ENCODE assay signal across 8 cellular contexts in genomic region chr1:178724386-178724733, GRCh38. TPM values are rescaled to one million over a fixed set of nuclear protein-coding genes. Genes with fewer than 3 reads are reported as not detected.
DNase-seq lines count a peak whose midpoint lies in the region; ATAC-seq, FAIRE-seq and TF ChIP-seq lines count a peak whose summit lies in the region.

No MANE protein-coding gene starts in this region.

- H2AK5ac ChIP-seq in mesenchymal stem cell (ENCODE audit: low read length, severe bottlenecking), result peak overlapping the region; percentile 84

- no peak overlapping the region for H3K23ac ChIP-seq in mesenchymal stem cell (ENCODE audit: low read length in 2 of 2)

- TF ChIP-seq CTCF in heart left ventricle (IDR thresholded peaks at IDR 0.05) (no peak), GM12878 (IDR thresholded peaks at IDR 0.05 in 2 of 3, conservative IDR thresholded peaks at IDR 0.05 in 1 of 3; ENCODE audit: control insufficient read depth in 2 of 3, extremely low read depth in 1 of 3, insufficient read depth in 1 of 3, low read depth in 3 of 3, low read length in 3 of 3) (no peak), uterus (IDR thresholded peaks at IDR 0.05) (no peak)

- peak overlapping the region; percentile 2; the same call in 1 of the 2 replicates for H2AFZ ChIP-seq in GM12878 (ENCODE audit: control insufficient read depth, low read depth, low read length)
- H2AFZ ChIP-seq in mesenchymal stem cell (ENCODE audit: low read depth, low read length), result peak overlapping the region; percentile 95

- ATAC-seq in heart left ventricle (no peak), Right ventricle myocardium inferior (no peak), GM12878 (no peak), GM18498 (IDR thresholded peaks at IDR 0.05; ENCODE audit: unreplicated experiment) (no peak), GM19023 (IDR thresholded peaks at IDR 0.05; ENCODE audit: unreplicated experiment) (no peak)

- H2BK12ac ChIP-seq in mesenchymal stem cell (ENCODE audit: low read length in 2 of 2), result peak overlapping the region in 1 of 2 experiments; percentile 3

- RAD21 ChIA-PET in GM12878 (lab: Charles Lee; ENCODE audit: unreplicated experiment), result interaction anchor here (3.5 kb wide), 1 partner anchor 181 kb away, joined by 25 read pairs; no protein-coding TSS in a partner anchor

- no peak overlapping the region for H4K91ac ChIP-seq in mesenchymal stem cell (ENCODE audit: low read length)

- H3K4me1 ChIP-seq in heart left ventricle, result peaks cover 0 to 14% (median 3%) of the 10 kb centered on the region in 12 donors
- H3K4me1 ChIP-seq in GM12878 (ENCODE audit: control insufficient read depth, insufficient read depth, low read length), result no peaks in the 10 kb centered on the region
- peaks cover 8% of the 10 kb centered on the region for H3K4me1 ChIP-seq in mesenchymal stem cell (ENCODE audit: control insufficient read depth, insufficient read depth, low read depth, low read length)
- no peaks in the 10 kb centered on the region for H3K4me1 ChIP-seq in uterus

- no peak for DNase-seq in heart left ventricle
- no peak for DNase-seq in Right ventricle myocardium inferior (ENCODE audit: missing footprints)
- DNase-seq in GM12878 (ENCODE audit: low read depth, low spot score), result no peak
- DNase-seq in mesenchymal stem cell, result no peak
- DNase-seq in uterus, result no peak
- no peak for DNase-seq in DMS 273 (lab: John Stamatoyannopoulos, UW; ENCODE audit: unreplicated experiment)

- H2BK5ac ChIP-seq in mesenchymal stem cell (ENCODE audit: low read depth, low read length, poor library complexity, severe bottlenecking), result no peak overlapping the region

- no peak overlapping the region for H4K8ac ChIP-seq in mesenchymal stem cell (ENCODE audit: low read length)

- no peak overlapping the region for H3K18ac ChIP-seq in mesenchymal stem cell (ENCODE audit: low read depth in 1 of 2, low read length in 2 of 2)

- H3K9ac ChIP-seq in GM12878 (ENCODE audit: control insufficient read depth, insufficient read depth, low read length) (no peak overlapping the region), mesenchymal stem cell (ENCODE audit: low read length) (peak overlapping the region; percentile 92)

- intact Hi-C loops in heart left ventricle (cut with DNase I), result loop anchor here in 1 of 10 donors (2.0 kb wide), 1 partner anchor 182 kb away; no protein-coding TSS in a partner anchor
- intact Hi-C loops in Right ventricle myocardium inferior (cut with DNase I), result loop anchor here (10.0 kb wide), 1 partner anchor 180 kb away; no protein-coding TSS in a partner anchor
- intact Hi-C loops in GM12878 (cut with micrococcal nuclease; ENCODE audit: unreplicated experiment), result no loop called here
- intact Hi-C loops in uterus (cut with DNase I; ENCODE audit: low total_unique reads), result no loop called here

- FAIRE-seq in GM12878 (lab: Jason Lieb, UNC), result no peak

- H3K14ac ChIP-seq in mesenchymal stem cell (ENCODE audit: low read length in 2 of 2), result no peak overlapping the region

- CTCF ChIA-PET in GM12878 (lab: Yijun Ruan, JAX), result interaction anchor here (1.0 kb wide), 1 partner anchor 279 kb away, joined by 3 read pairs; no protein-coding TSS in a partner anchor

- peak overlapping the region in 10 of 12 donors; percentile 72 to 91 (median 80) for H3K27ac ChIP-seq in heart left ventricle
- no peak overlapping the region for H3K27ac ChIP-seq in GM12878 (ENCODE audit: control insufficient read depth, insufficient read depth)
- peak overlapping the region; percentile 44 for H3K27ac ChIP-seq in mesenchymal stem cell (ENCODE audit: low read length, poor library complexity, severe bottlenecking)
- peak overlapping the region; percentile 84 to 91 for H3K27ac ChIP-seq in uterus

- H2BK120ac ChIP-seq in mesenchymal stem cell (ENCODE audit: low read depth, low read length), result no peak overlapping the region

- H3K36me3 ChIP-seq in heart left ventricle, result no peaks in the 10 kb centered on the region
- H3K36me3 ChIP-seq in GM12878 (ENCODE audit: control insufficient read depth in 2 of 2, insufficient read depth in 2 of 2, low read length in 1 of 2), result no peaks in the 10 kb centered on the region
- H3K36me3 ChIP-seq in mesenchymal stem cell (ENCODE audit: control insufficient read depth in 1 of 2, insufficient read depth in 2 of 2, low read depth in 1 of 2, low read length in 2 of 2), result peaks cover 0 to 7% of the 10 kb centered on the region in 2 experiments
- H3K36me3 ChIP-seq in uterus, result no peaks in the 10 kb centered on the region

- H3K4ac ChIP-seq in mesenchymal stem cell (ENCODE audit: low read depth in 1 of 2, low read length in 2 of 2), result no peak overlapping the region

- H3K79me2 ChIP-seq in GM12878 (ENCODE audit: control insufficient read depth, insufficient read depth, low read length), result no peaks in the 10 kb centered on the region

- H4K20me1 ChIP-seq in GM12878 (ENCODE audit: control insufficient read depth, insufficient read depth), result no peaks in the 10 kb centered on the region

- 86 to 93% (median 92%) methylated on average over 5 of the region's 5 CpGs for WGBS in heart left ventricle, 4 donors
- 97% methylated on average over 5 of the region's 5 CpGs for WGBS in GM12878 (ENCODE audit: insufficient coverage, insufficient replicate concordance, low lambda C conversion rate, missing lambda C conversion rate)
- 78% methylated on average over 5 of the region's 5 CpGs for WGBS in mesenchymal stem cell

- H2BK15ac ChIP-seq in mesenchymal stem cell (ENCODE audit: low read depth, poor library complexity, severe bottlenecking), result no peak overlapping the region

- no peak for TF ChIP-seq RAD21 in GM12878 (IDR thresholded peaks at IDR 0.05; ENCODE audit: insufficient read depth, low read depth, low read length)

- H3K4me2 ChIP-seq in GM12878 (ENCODE audit: control insufficient read depth, insufficient read depth) (peak overlapping the region; percentile 86), mesenchymal stem cell (ENCODE audit: low read length, poor library complexity, severe bottlenecking) (peak overlapping the region; percentile 76)

- no peaks in the 10 kb centered on the region for H3K79me1 ChIP-seq in mesenchymal stem cell (replicated peaks; ENCODE audit: low read length, poor library complexity, severe bottlenecking)

- TF ChIP-seq EP300 in GM12878 (IDR thresholded peaks at IDR 0.05; ENCODE audit: borderline replicate concordance in 1 of 2, control insufficient read depth in 1 of 2, low read depth in 2 of 2, low read length in 2 of 2), result no peak

- in situ Hi-C loops in GM12878 (cut with MboI), result no loop called here

- TF ChIP-seq POLR2A in heart left ventricle (IDR thresholded peaks at IDR 0.05), result no peak
- TF ChIP-seq POLR2A in GM12878 (IDR thresholded peaks at IDR 0.05; ENCODE audit: low read depth, low read length), result no peak
- TF ChIP-seq POLR2A in uterus (IDR thresholded peaks at IDR 0.05), result no peak

- H3K9me3 ChIP-seq in heart left ventricle, result no peaks in the 10 kb centered on the region
- H3K9me3 ChIP-seq in GM12878 (replicated peaks; ENCODE audit: control insufficient read depth, insufficient read depth, low read length), result no peaks in the 10 kb centered on the region
- H3K9me3 ChIP-seq in mesenchymal stem cell (ENCODE audit: control insufficient read depth, low read length), result no peaks in the 10 kb centered on the region
- no peaks in the 10 kb centered on the region for H3K9me3 ChIP-seq in uterus

- POLR2A ChIA-PET in GM12878 (lab: Charles Lee), result no interaction called here

- H3K4me3 ChIP-seq in heart left ventricle, result peak overlapping the region; percentile 77 to 97 (median 88)
- H3K4me3 ChIP-seq in GM12878, result peak overlapping the region; percentile 52
- peak overlapping the region in 1 of 2 experiments; percentile 87 for H3K4me3 ChIP-seq in mesenchymal stem cell (ENCODE audit: insufficient read depth in 1 of 2, low read depth in 1 of 2, low read length in 2 of 2)
- H3K4me3 ChIP-seq in uterus, result peak overlapping the region; percentile 60 to 71

- SMC1A ChIA-PET in GM12878 (lab: Charles Lee; ENCODE audit: uncharacterized antibody, unreplicated experiment), result interaction anchor here (1.2 kb wide), 1 partner anchor 41 kb away, joined by 3 read pairs; no protein-coding TSS in a partner anchor

- BruUV-seq in GM12878 (replicated peaks; lab: Mats Ljungman, UMichigan), result no TSS peak

- H3K27me3 ChIP-seq in heart left ventricle (no peaks in the 10 kb centered on the region), GM12878 (replicated peaks in 1 of 2; ENCODE audit: control insufficient read depth in 2 of 2, insufficient read depth in 2 of 2, low read length in 1 of 2) (peaks cover 0 to 4% of the 10 kb centered on the region in 2 experiments; a peak in 2 of 4 replicates), mesenchymal stem cell (ENCODE audit: control insufficient read depth in 1 of 2, insufficient read depth in 1 of 2, low read length in 2 of 2) (no peaks in the 10 kb centered on the region), uterus (no peaks in the 10 kb centered on the region)

TF ChIP-seq in GM12878, 131 proteins besides CTCF, POLR2A, EP300 and RAD21 (continues in another document):
- TF ChIP-seq POU2F2 (IDR thresholded peaks at IDR 0.05; ENCODE audit: borderline replicate concordance, low read depth, low read length) (no peak), SMARCA5 (IDR thresholded peaks at IDR 0.05) (no peak)

RNA-seq across cellular contexts. Expression of gene RALGPS2, which starts 0.7 kb away (rescaled TPM):
- total RNA-seq in heart left ventricle, result 10 to 100 TPM in 5 of 9 donors, 1 to 10 TPM in 4; 6.6 to 12.7 (median 10.4) TPM
- 1 to 10 TPM; 1.6 to 3.9 TPM for polyA plus RNA-seq in heart left ventricle
- 14.4 TPM for total RNA-seq in Right ventricle myocardium inferior
- total RNA-seq in GM12878 (2013; cell fraction: nucleolus; rRNA removed), result 9.2 and 12.6 TPM in 2 replicates
- total RNA-seq in GM12878 (2014; rRNA removed), result 2.6 and 3.7 TPM in 2 replicates
- total RNA-seq in GM12878 (2014; rRNA removed; fragmentation: Illumina TruSeq; extraction: Trizol), result 2.4 and 2.8 TPM in 2 replicates
- total RNA-seq in GM12878 (2021), result 1.8 and 2.7 TPM in 2 replicates
- polyA plus RNA-seq in GM12878 (2011; ENCODE audit: low read depth), result 2.9 TPM
- polyA plus RNA-seq in GM12878 (2011; rRNA removed), result 0.14 and 0.46 TPM in 2 replicates
- 0.01 and 0.08 TPM in 2 replicates for polyA plus RNA-seq in GM12878 (2011; cell fraction: cytosol; rRNA removed)
- 0.12 and 0.28 TPM in 2 replicates for polyA plus RNA-seq in GM12878 (2011; cell fraction: nucleus; rRNA removed)
- polyA plus RNA-seq in GM12878 (2012), result 2.6 and 3.3 TPM in 2 replicates
- polyA plus RNA-seq in GM12878 (2014; fragmentation: Illumina TruSeq; extraction: Trizol), result 1.7 and 2.2 TPM in 2 replicates
- under 1 TPM; 0.08 to 0.38 TPM for polyA plus RNA-seq in GM12878 (2014; fragmentation: Nextera tagmentation; extraction: Ambion mirVana)
- 0.58 and 2.8 TPM in 2 replicates for polyA plus RNA-seq in GM12878 (2014; rRNA removed)
- polyA plus RNA-seq in GM12878 (2016; fragmentation: Nextera tagmentation; extraction: Ambion mirVana), result under 1 TPM; 0.43 TPM
- 0.07 and 0.21 TPM in 2 replicates for polyA minus RNA-seq in GM12878 (2011; rRNA and poly(A)+ RNA removed)
- polyA minus RNA-seq in GM12878 (2011; cell fraction: cytosol; rRNA and poly(A)+ RNA removed), result 1.0 TPM in 1 of 2 replicates, not detected in the other
- polyA minus RNA-seq in GM12878 (2011; cell fraction: nucleus; rRNA and poly(A)+ RNA removed), result 0.60 and 0.67 TPM in 2 replicates
- polyA plus RNA-seq in mesenchymal stem cell (2013, experiment 1 of 2), result 10.1 TPM
- 8.5 TPM for polyA plus RNA-seq in mesenchymal stem cell (2013, experiment 2 of 2)
- 100 to 1,000 TPM in 1 of 4 donors, 10 to 100 TPM in 2, 1 to 10 TPM in 1; 4.9 to 109 (median 24.7) TPM for total RNA-seq in uterus
